19 cellular contexts compared by ENCODE assay signal in genomic region chr11:128313931-128314330, GRCh38.
DNase-seq lines count a peak whose midpoint lies in the region; ATAC-seq and TF ChIP-seq lines count a peak whose summit lies in the region.
"Had no signal": no experiment of that assay in that cellular context is flagged by ENCODE, and none has a peak within 500 bp of the region (broad histone marks: within the 10 kb centered on the region; RNA-seq: fewer than 3 reads in every experiment).

No MANE protein-coding gene starts in this region.

- H3K9me3 ChIP-seq in CD4-positive, alpha-beta memory T cell (ENCODE audit: control insufficient read depth in 1 of 2, low read length in 2 of 2), result peaks cover 0 to 17% of the 10 kb centered on the region in 2 donors
- H3K9me3 ChIP-seq in heart right ventricle, result peaks cover 0 to 29% (median 6%) of the 10 kb centered on the region in 11 donors
- H3K9me3 ChIP-seq: A549 had no signal

- CTCF ChIA-PET in activated CD8-positive, alpha-beta T cell treated with anti-CD3 and anti-CD28 coated beads for 36 hours (lab: Charles Lee), result interaction anchor here (5.8 kb wide), 1 partner anchor 13 kb away, joined by 43 read pairs; no protein-coding TSS in a partner anchor
- CTCF ChIA-PET in activated CD8-positive, alpha-beta T cell treated with anti-CD3 and anti-CD28 coated beads, Interleukin-2, amount 10 ng/mL, durations not matched to agents 7 days and 5 days (lab: Charles Lee), result interaction anchor here (1.2 kb wide), 1 partner anchor 190 kb away, joined by 3 read pairs; no protein-coding TSS in a partner anchor
- CTCF ChIA-PET in CD4-positive, alpha-beta memory T cell (lab: Charles Lee; ENCODE audit: partially characterized antibody), result interaction anchor here (1.5 kb wide), 2 partner anchors 9 to 10 kb away, joined by 3 to 9 read pairs; no protein-coding TSS in a partner anchor

- peaks cover 83% of the 10 kb centered on the region for H3K4me1 Mint-ChIP-seq in activated CD8-positive, alpha-beta T cell treated with anti-CD3 and anti-CD28 coated beads for 36 hours (ENCODE audit: low read depth)
- H3K4me1 Mint-ChIP-seq in activated CD8-positive, alpha-beta T cell treated with anti-CD3 and anti-CD28 coated beads, Interleukin-2, amount 10 ng/mL, durations not matched to agents 7 days and 5 days (ENCODE audit: low read depth), result peaks cover 79% of the 10 kb centered on the region
- H3K4me1 Mint-ChIP-seq in CD4-positive, alpha-beta memory T cell, result peaks cover 59 to 84% (median 70%) of the 10 kb centered on the region in 4 donors
- peaks cover 68% of the 10 kb centered on the region for H3K4me1 Mint-ChIP-seq in activated T-helper 1 cell treated with anti-CD3 and anti-CD28 coated beads, Interleukin-12 subunit alpha, Interleukin-12 subunit beta, Interleukin-2, Interleukin-4 antibody, amounts not matched to agents 30 ng/mL and 10 ng/mL and 1 ng/mL, durations not matched to agents 14 hours and 24 hours and 36 hours (ENCODE audit: low read depth)
- H3K4me1 Mint-ChIP-seq in immature natural killer cell, result peaks cover 74 to 84% of the 10 kb centered on the region in 2 donors

- H3K4me1 ChIP-seq in CD4-positive, alpha-beta memory T cell (ENCODE audit: insufficient read depth, low read length), result peaks cover 66% of the 10 kb centered on the region
- H3K4me1 ChIP-seq in heart right ventricle, result peaks cover 0 to 12% (median 0%) of the 10 kb centered on the region in 9 donors
- H3K4me1 ChIP-seq: A549 had no signal

- H3K27ac ChIP-seq in CD4-positive, alpha-beta memory T cell (ENCODE audit: low read depth, low read length), result no peak overlapping the region
- H3K27ac ChIP-seq in heart right ventricle, result no peak overlapping the region
- H3K27ac ChIP-seq: A549 had no signal

- TF ChIP-seq CTCF in activated CD8-positive, alpha-beta T cell treated with anti-CD3 and anti-CD28 coated beads for 36 hours (IDR thresholded peaks at IDR 0.05), result no peak
- TF ChIP-seq CTCF in heart right ventricle (IDR thresholded peaks at IDR 0.05), result no peak

- H3K27me3 Mint-ChIP-seq in activated CD8-positive, alpha-beta T cell treated with anti-CD3 and anti-CD28 coated beads for 36 hours, result no peaks in the 10 kb centered on the region
- no peaks in the 10 kb centered on the region for H3K27me3 Mint-ChIP-seq in activated CD8-positive, alpha-beta T cell treated with anti-CD3 and anti-CD28 coated beads, Interleukin-2, amount 10 ng/mL, durations not matched to agents 7 days and 5 days (ENCODE audit: low read depth)
- no peaks in the 10 kb centered on the region for H3K27me3 Mint-ChIP-seq in CD4-positive, alpha-beta memory T cell
- no peaks in the 10 kb centered on the region for H3K27me3 Mint-ChIP-seq in activated T-helper 1 cell treated with anti-CD3 and anti-CD28 coated beads, Interleukin-12 subunit alpha, Interleukin-12 subunit beta, Interleukin-2, Interleukin-4 antibody, amounts not matched to agents 30 ng/mL and 10 ng/mL and 1 ng/mL, durations not matched to agents 14 hours and 24 hours and 36 hours (ENCODE audit: insufficient read depth)
- H3K27me3 Mint-ChIP-seq in immature natural killer cell (ENCODE audit: low read depth in 3 of 3), result peaks cover 4% of the 10 kb centered on the region in 3 donors
- H3K27me3 Mint-ChIP-seq: IgD-negative memory B cell had no signal

- H3K9me3 Mint-ChIP-seq in activated CD8-positive, alpha-beta T cell treated with anti-CD3 and anti-CD28 coated beads for 36 hours, result peaks cover 41% of the 10 kb centered on the region
- peaks cover 29% of the 10 kb centered on the region for H3K9me3 Mint-ChIP-seq in activated CD8-positive, alpha-beta T cell treated with anti-CD3 and anti-CD28 coated beads, Interleukin-2, amount 10 ng/mL, durations not matched to agents 7 days and 5 days (ENCODE audit: insufficient read depth)
- peaks cover 0 to 40% (median 30%) of the 10 kb centered on the region in 8 donors for H3K9me3 Mint-ChIP-seq in CD4-positive, alpha-beta memory T cell
- peaks cover 53% of the 10 kb centered on the region for H3K9me3 Mint-ChIP-seq in activated T-helper 1 cell treated with anti-CD3 and anti-CD28 coated beads, Interleukin-12 subunit alpha, Interleukin-12 subunit beta, Interleukin-2, Interleukin-4 antibody, amounts not matched to agents 30 ng/mL and 10 ng/mL and 1 ng/mL, durations not matched to agents 14 hours and 24 hours and 36 hours
- peaks cover 2 to 31% (median 24%) of the 10 kb centered on the region in 6 donors for H3K9me3 Mint-ChIP-seq in immature natural killer cell

- 96 to 100% methylated on average over 1 of the region's 1 CpG for WGBS in heart right ventricle, 2 donors

- no peak overlapping the region for H3K4me3 ChIP-seq in CD4-positive, alpha-beta memory T cell (ENCODE audit: low read length in 2 of 2)
- no peak overlapping the region for H3K4me3 ChIP-seq in heart right ventricle
- H3K4me3 ChIP-seq: A549 had no signal

- intact Hi-C loops in activated CD8-positive, alpha-beta T cell treated with anti-CD3 and anti-CD28 coated beads for 36 hours (cut with micrococcal nuclease), result no loop called here
- intact Hi-C loops in CD4-positive, alpha-beta memory T cell (cut with micrococcal nuclease), result no loop called here
- intact Hi-C loops in activated T-helper 1 cell treated with anti-CD3 and anti-CD28 coated beads, Interleukin-12 subunit alpha, Interleukin-12 subunit beta, Interleukin-2, Interleukin-4 antibody, amounts not matched to agents 30 ng/mL and 10 ng/mL and 1 ng/mL, durations not matched to agents 14 hours and 24 hours and 36 hours (cut with micrococcal nuclease), result no loop called here
- intact Hi-C loops in heart right ventricle (cut with DNase I), result no loop called here

- H3K36me3 Mint-ChIP-seq in activated CD8-positive, alpha-beta T cell treated with anti-CD3 and anti-CD28 coated beads for 36 hours (ENCODE audit: low read depth), result peaks cover 57% of the 10 kb centered on the region
- H3K36me3 Mint-ChIP-seq in activated CD8-positive, alpha-beta T cell treated with anti-CD3 and anti-CD28 coated beads, Interleukin-2, amount 10 ng/mL, durations not matched to agents 7 days and 5 days (ENCODE audit: low read depth), result peaks cover 60% of the 10 kb centered on the region
- peaks cover 26 to 48% of the 10 kb centered on the region in 2 donors for H3K36me3 Mint-ChIP-seq in CD4-positive, alpha-beta memory T cell
- peaks cover 41% of the 10 kb centered on the region for H3K36me3 Mint-ChIP-seq in activated T-helper 1 cell treated with anti-CD3 and anti-CD28 coated beads, Interleukin-12 subunit alpha, Interleukin-12 subunit beta, Interleukin-2, Interleukin-4 antibody, amounts not matched to agents 30 ng/mL and 10 ng/mL and 1 ng/mL, durations not matched to agents 14 hours and 24 hours and 36 hours (ENCODE audit: low read depth)
- peaks cover 15 to 20% (median 18%) of the 10 kb centered on the region in 3 donors for H3K36me3 Mint-ChIP-seq in immature natural killer cell

- H3K27me3 ChIP-seq in CD4-positive, alpha-beta memory T cell (ENCODE audit: insufficient read depth, low read length), result no peaks in the 10 kb centered on the region
- H3K27me3 ChIP-seq in heart right ventricle, result no peaks in the 10 kb centered on the region

- POLR2A ChIA-PET in activated CD8-positive, alpha-beta T cell treated with anti-CD3 and anti-CD28 coated beads for 36 hours (lab: Charles Lee), result interaction anchor here (1.0 kb wide), 1 partner anchor 14 kb away, joined by 3 read pairs; no protein-coding TSS in a partner anchor
- POLR2A ChIA-PET in activated CD8-positive, alpha-beta T cell treated with anti-CD3 and anti-CD28 coated beads, Interleukin-2, amount 10 ng/mL, durations not matched to agents 7 days and 5 days (lab: Charles Lee), result no interaction called here
- POLR2A ChIA-PET in CD4-positive, alpha-beta memory T cell (lab: Charles Lee; ENCODE audit: partially characterized antibody), result interaction anchor here (1.4 to 21.6 kb wide), 6 partner anchors 9 to 198 kb away, joined by 5 to 541 read pairs (median 224); no protein-coding TSS in a partner anchor

- H3K27ac Mint-ChIP-seq in activated CD8-positive, alpha-beta T cell treated with anti-CD3 and anti-CD28 coated beads for 36 hours, result peak overlapping the region; percentile 75
- H3K27ac Mint-ChIP-seq in activated CD8-positive, alpha-beta T cell treated with anti-CD3 and anti-CD28 coated beads, Interleukin-2, amount 10 ng/mL, durations not matched to agents 7 days and 5 days, result no peak overlapping the region
- H3K27ac Mint-ChIP-seq in CD4-positive, alpha-beta memory T cell, result peak overlapping the region in 5 of 7 donors; percentile 29 to 84 (median 64)
- peak overlapping the region; percentile 54 for H3K27ac Mint-ChIP-seq in activated T-helper 1 cell treated with anti-CD3 and anti-CD28 coated beads, Interleukin-12 subunit alpha, Interleukin-12 subunit beta, Interleukin-2, Interleukin-4 antibody, amounts not matched to agents 30 ng/mL and 10 ng/mL and 1 ng/mL, durations not matched to agents 14 hours and 24 hours and 36 hours
- H3K27ac Mint-ChIP-seq in immature natural killer cell, result peak overlapping the region in 5 of 6 donors; percentile 17 to 83 (median 60)
- H3K27ac Mint-ChIP-seq: IgD-negative memory B cell had no signal

- no peak overlapping the region for H3K4me3 Mint-ChIP-seq in activated CD8-positive, alpha-beta T cell treated with anti-CD3 and anti-CD28 coated beads for 36 hours
- H3K4me3 Mint-ChIP-seq in activated CD8-positive, alpha-beta T cell treated with anti-CD3 and anti-CD28 coated beads, Interleukin-2, amount 10 ng/mL, durations not matched to agents 7 days and 5 days, result no peak overlapping the region
- peak overlapping the region in 2 of 8 donors; percentile 13 to 20 for H3K4me3 Mint-ChIP-seq in CD4-positive, alpha-beta memory T cell
- H3K4me3 Mint-ChIP-seq in activated T-helper 1 cell treated with anti-CD3 and anti-CD28 coated beads, Interleukin-12 subunit alpha, Interleukin-12 subunit beta, Interleukin-2, Interleukin-4 antibody, amounts not matched to agents 30 ng/mL and 10 ng/mL and 1 ng/mL, durations not matched to agents 14 hours and 24 hours and 36 hours, result no peak overlapping the region
- no peak overlapping the region for H3K4me3 Mint-ChIP-seq in immature natural killer cell
- H3K4me3 Mint-ChIP-seq: IgD-negative memory B cell had no signal

- DNase-seq in activated CD8-positive, alpha-beta T cell treated with anti-CD3 and anti-CD28 coated beads for 36 hours, result no peak
- no peak for DNase-seq in activated CD8-positive, alpha-beta T cell treated with anti-CD3 and anti-CD28 coated beads, Interleukin-2, amount 10 ng/mL, durations not matched to agents 7 days and 5 days
- DNase-seq in CD4-positive, alpha-beta memory T cell, result no peak
- no peak for DNase-seq in activated T-helper 1 cell treated with anti-CD3 and anti-CD28 coated beads, Interleukin-12 subunit alpha, Interleukin-12 subunit beta, Interleukin-2, Interleukin-4 antibody, amounts not matched to agents 30 ng/mL and 10 ng/mL and 1 ng/mL, durations not matched to agents 14 hours and 24 hours and 36 hours (ENCODE audit: low spot score)
- no peak for DNase-seq in immature natural killer cell
- DNase-seq in heart right ventricle, result no peak
- DNase-seq in activated CD4-positive, CD25-positive, alpha-beta regulatory T cell (lab: John Stamatoyannopoulos, UW), result no peak
- DNase-seq in NCI-H1930 (lab: John Stamatoyannopoulos, UW), result no peak
- DNase-seq: GOT3, Karpas-422, NCI-H1417 treated with DMSO at 0.1 percent for 48 hours, NCI-H187 treated with DMSO at 0.1 percent for 48 hours, NCI-H345, NCI-H524 treated with DMSO at 0.1 percent for 48 hours, PC-3, RPMI8226 had no signal

- no peak for ATAC-seq in activated CD8-positive, alpha-beta T cell treated with anti-CD3 and anti-CD28 coated beads for 36 hours
- no peak for ATAC-seq in activated CD8-positive, alpha-beta T cell treated with anti-CD3 and anti-CD28 coated beads, Interleukin-2, amount 10 ng/mL, durations not matched to agents 7 days and 5 days
- ATAC-seq in heart right ventricle, result no peak
- ATAC-seq: A549, HCT116, PC-3 had no signal

- no peaks in the 10 kb centered on the region for H3K36me3 ChIP-seq in CD4-positive, alpha-beta memory T cell (ENCODE audit: insufficient read depth, low read length)
- H3K36me3 ChIP-seq in heart right ventricle, result no peaks in the 10 kb centered on the region
